Comparison of ENCODE assay signal across 15 cellular contexts in genomic region chr4:150782311-150782710, GRCh38.
DNase-seq lines count a peak whose midpoint lies in the region; ATAC-seq and TF ChIP-seq lines count a peak whose summit lies in the region.
"Had no signal": no experiment of that assay in that cellular context is flagged by ENCODE, and none has a peak within 500 bp of the region (broad histone marks: within the 10 kb centered on the region; RNA-seq: fewer than 3 reads in every experiment).

No MANE protein-coding gene starts in this region.

- H3K23ac ChIP-seq in mesenchymal stem cell (ENCODE audit: low read length in 2 of 2), result no peak overlapping the region

- WGBS in adrenal gland, 4 donors, result 63 to 71% (median 66%) methylated on average over 2 of the region's 2 CpGs
- WGBS in mesenchymal stem cell, result 93% methylated on average over 2 of the region's 2 CpGs

- H3K36me3 ChIP-seq in DND-41 (ENCODE audit: insufficient read depth, low read length) (no peaks in the 10 kb centered on the region), adrenal gland (replicated peaks in 1 of 2) (no peaks in the 10 kb centered on the region), mesenchymal stem cell (ENCODE audit: control insufficient read depth in 1 of 2, insufficient read depth in 2 of 2, low read depth in 1 of 2, low read length in 2 of 2) (peaks cover 0 to 3% of the 10 kb centered on the region in 2 experiments)
- H3K36me3 ChIP-seq: heart left ventricle, ovary had no signal

- intact Hi-C loops in adrenal gland (cut with DNase I), result no loop called here

- no peak for DNase-seq in DND-41
- peak in 5 of 7 donors; percentile 33 to 61 (median 41) for DNase-seq in adrenal gland
- DNase-seq in mesenchymal stem cell, result peak; percentile 37
- no peak for DNase-seq in cortex of kidney (lab: John Stamatoyannopoulos, UW)
- DNase-seq in GM19240 (ENCODE audit: insufficient read length, low spot score), result no peak
- no peak for DNase-seq in KBM-7
- DNase-seq: activated naive CD8-positive, alpha-beta T cell treated with anti-CD3 and anti-CD28 coated beads, Interleukin-2, amount 10 ng/mL, durations not matched to agents 7 days and 5 days; Caco-2; heart left ventricle; MM.1S; NCI-H526 treated with DMSO at 0.1 percent for 48 hours; ovary; stimulated activated CD4-positive, alpha-beta T cell treated with anti-CD3 and anti-CD28 coated beads, Interleukin-2, amount 100 ng/mL, for 24 hours; stimulated activated naive CD4-positive, alpha-beta T cell had no signal

- no peak overlapping the region for H2BK15ac ChIP-seq in mesenchymal stem cell (ENCODE audit: low read depth, poor library complexity, severe bottlenecking)

- no peaks in the 10 kb centered on the region for H3K4me1 ChIP-seq in DND-41 (ENCODE audit: insufficient read depth, low read length)
- peaks cover 13 to 15% of the 10 kb centered on the region in 2 donors for H3K4me1 ChIP-seq in adrenal gland (replicated peaks in 1 of 2)
- peaks cover 3% of the 10 kb centered on the region for H3K4me1 ChIP-seq in mesenchymal stem cell (ENCODE audit: control insufficient read depth, insufficient read depth, low read depth, low read length)

- H2AFZ ChIP-seq in DND-41 (ENCODE audit: low read depth, low read length), result no peak overlapping the region
- no peak overlapping the region for H2AFZ ChIP-seq in mesenchymal stem cell (ENCODE audit: low read depth, low read length)

- H4K91ac ChIP-seq in mesenchymal stem cell (ENCODE audit: low read length), result no peak overlapping the region

- H3K27ac ChIP-seq in DND-41 (ENCODE audit: low read length) (peak overlapping the region; percentile 30; the same call in 1 of the 2 replicates), adrenal gland (no peak overlapping the region), mesenchymal stem cell (ENCODE audit: low read length, poor library complexity, severe bottlenecking) (no peak overlapping the region)
- H3K27ac ChIP-seq: heart left ventricle, ovary had no signal

- no peak overlapping the region for H2BK12ac ChIP-seq in mesenchymal stem cell (ENCODE audit: low read length in 2 of 2)

- no peak for TF ChIP-seq EP300 in Ishikawa (IDR thresholded peaks at IDR 0.05; ENCODE audit: borderline replicate concordance)

- H2AK5ac ChIP-seq in mesenchymal stem cell (ENCODE audit: low read length, severe bottlenecking), result no peak overlapping the region

- no peak for ATAC-seq in DND-41 (ENCODE audit: insufficient read depth, low read depth)

- H3K4me3 ChIP-seq in DND-41 (ENCODE audit: low read depth in 1 of 2, low read length in 2 of 2) (no peak overlapping the region), adrenal gland (no peak overlapping the region), mesenchymal stem cell (ENCODE audit: insufficient read depth in 1 of 2, low read depth in 1 of 2, low read length in 2 of 2) (no peak overlapping the region)
- H3K4me3 ChIP-seq: heart left ventricle, ovary had no signal

- no peak overlapping the region for H3K14ac ChIP-seq in mesenchymal stem cell (ENCODE audit: low read length in 2 of 2)

- H3K4me2 ChIP-seq in DND-41 (ENCODE audit: insufficient read depth, low read length) (no peak overlapping the region), mesenchymal stem cell (ENCODE audit: low read length, poor library complexity, severe bottlenecking) (no peak overlapping the region)

- H4K8ac ChIP-seq in mesenchymal stem cell (ENCODE audit: low read length), result no peak overlapping the region

- no peak overlapping the region for H3K4ac ChIP-seq in mesenchymal stem cell (ENCODE audit: low read depth in 1 of 2, low read length in 2 of 2)

- H3K9me3 ChIP-seq in DND-41 (ENCODE audit: insufficient read depth, low read length, severe bottlenecking) (no peaks in the 10 kb centered on the region), adrenal gland (replicated peaks in 1 of 3) (no peaks in the 10 kb centered on the region), mesenchymal stem cell (ENCODE audit: control insufficient read depth, low read length) (no peaks in the 10 kb centered on the region)
- H3K9me3 ChIP-seq: Caco-2, heart left ventricle, ovary had no signal

- H2BK5ac ChIP-seq in mesenchymal stem cell (ENCODE audit: low read depth, low read length, poor library complexity, severe bottlenecking), result no peak overlapping the region

- no peaks in the 10 kb centered on the region for H3K79me2 ChIP-seq in DND-41 (ENCODE audit: insufficient read depth, low read length)

- TF ChIP-seq RAD21 in Ishikawa (IDR thresholded peaks at IDR 0.05; ENCODE audit: low read depth), result no peak

- no peak overlapping the region for H3K18ac ChIP-seq in mesenchymal stem cell (ENCODE audit: low read depth in 1 of 2, low read length in 2 of 2)

- no peak for TF ChIP-seq POLR2A in adrenal gland (IDR thresholded peaks at IDR 0.05)

- peaks cover 3% of the 10 kb centered on the region for H3K79me1 ChIP-seq in mesenchymal stem cell (replicated peaks; ENCODE audit: low read length, poor library complexity, severe bottlenecking)

- no peak overlapping the region for H2BK120ac ChIP-seq in mesenchymal stem cell (ENCODE audit: low read depth, low read length)

- H3K9ac ChIP-seq in DND-41 (ENCODE audit: low read depth, low read length), result no peak overlapping the region
- H3K9ac ChIP-seq in mesenchymal stem cell (ENCODE audit: low read length), result no peak overlapping the region

- H4K20me1 ChIP-seq in DND-41 (ENCODE audit: insufficient read depth, low read length), result no peaks in the 10 kb centered on the region

- TF ChIP-seq CTCF in DND-41 (IDR thresholded peaks at IDR 0.05; ENCODE audit: borderline replicate concordance, extremely low read depth, low read length, poor library complexity, severe bottlenecking) (no peak), adrenal gland (IDR thresholded peaks at IDR 0.05) (no peak)

- in situ Hi-C loops in KBM-7 (cut with MboI; ENCODE audit: low pct_unique_long_range_greater_than_20kb, low sequenced_read_pairs), result no loop called here

- H3K27me3 ChIP-seq in DND-41 (ENCODE audit: insufficient read depth, low read length, poor library complexity) (no peaks in the 10 kb centered on the region), adrenal gland (no peaks in the 10 kb centered on the region), mesenchymal stem cell (ENCODE audit: control insufficient read depth in 1 of 2, insufficient read depth in 1 of 2, low read length in 2 of 2) (no peaks in the 10 kb centered on the region)
- H3K27me3 ChIP-seq: heart left ventricle, ovary had no signal

TF ChIP-seq in Ishikawa, 13 proteins besides CTCF, POLR2A, EP300 and RAD21:
- TF ChIP-seq, protein P1, sequence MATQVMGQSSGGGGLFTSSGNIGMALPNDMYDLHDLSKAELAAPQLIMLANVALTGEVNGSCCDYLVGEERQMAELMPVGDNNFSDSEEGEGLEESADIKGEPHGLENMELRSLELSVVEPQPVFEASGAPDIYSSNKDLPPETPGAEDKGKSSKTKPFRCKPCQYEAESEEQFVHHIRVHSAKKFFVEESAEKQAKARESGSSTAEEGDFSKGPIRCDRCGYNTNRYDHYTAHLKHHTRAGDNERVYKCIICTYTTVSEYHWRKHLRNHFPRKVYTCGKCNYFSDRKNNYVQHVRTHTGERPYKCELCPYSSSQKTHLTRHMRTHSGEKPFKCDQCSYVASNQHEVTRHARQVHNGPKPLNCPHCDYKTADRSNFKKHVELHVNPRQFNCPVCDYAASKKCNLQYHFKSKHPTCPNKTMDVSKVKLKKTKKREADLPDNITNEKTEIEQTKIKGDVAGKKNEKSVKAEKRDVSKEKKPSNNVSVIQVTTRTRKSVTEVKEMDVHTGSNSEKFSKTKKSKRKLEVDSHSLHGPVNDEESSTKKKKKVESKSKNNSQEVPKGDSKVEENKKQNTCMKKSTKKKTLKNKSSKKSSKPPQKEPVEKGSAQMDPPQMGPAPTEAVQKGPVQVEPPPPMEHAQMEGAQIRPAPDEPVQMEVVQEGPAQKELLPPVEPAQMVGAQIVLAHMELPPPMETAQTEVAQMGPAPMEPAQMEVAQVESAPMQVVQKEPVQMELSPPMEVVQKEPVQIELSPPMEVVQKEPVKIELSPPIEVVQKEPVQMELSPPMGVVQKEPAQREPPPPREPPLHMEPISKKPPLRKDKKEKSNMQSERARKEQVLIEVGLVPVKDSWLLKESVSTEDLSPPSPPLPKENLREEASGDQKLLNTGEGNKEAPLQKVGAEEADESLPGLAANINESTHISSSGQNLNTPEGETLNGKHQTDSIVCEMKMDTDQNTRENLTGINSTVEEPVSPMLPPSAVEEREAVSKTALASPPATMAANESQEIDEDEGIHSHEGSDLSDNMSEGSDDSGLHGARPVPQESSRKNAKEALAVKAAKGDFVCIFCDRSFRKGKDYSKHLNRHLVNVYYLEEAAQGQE (IDR thresholded peaks at IDR 0.05; ENCODE audit: low read depth), result no peak
- TF ChIP-seq YY1 (IDR thresholded peaks at IDR 0.05; ENCODE audit: low read depth) (no peak), NFIC (IDR thresholded peaks at IDR 0.05) (peak; percentile 90), TEAD4 (IDR thresholded peaks at IDR 0.05) (peak; percentile 59), CEBPB (IDR thresholded peaks at IDR 0.05) (no peak), ZBTB7A (IDR thresholded peaks at IDR 0.05; ENCODE audit: low read depth) (no peak), MAX (IDR thresholded peaks at IDR 0.05) (no peak)

Comparison
In these comparisons a context has a peak if more than half of its experiments do, and no peak if none do; other contexts are left out.
1. DNase-seq: peak in adrenal gland (5 of 7) and mesenchymal stem cell (single experiment); none in DND-41 (single experiment), cortex of kidney (single experiment), GM19240 (single experiment) and KBM-7 (single experiment).